In the genomic region with DNA sequence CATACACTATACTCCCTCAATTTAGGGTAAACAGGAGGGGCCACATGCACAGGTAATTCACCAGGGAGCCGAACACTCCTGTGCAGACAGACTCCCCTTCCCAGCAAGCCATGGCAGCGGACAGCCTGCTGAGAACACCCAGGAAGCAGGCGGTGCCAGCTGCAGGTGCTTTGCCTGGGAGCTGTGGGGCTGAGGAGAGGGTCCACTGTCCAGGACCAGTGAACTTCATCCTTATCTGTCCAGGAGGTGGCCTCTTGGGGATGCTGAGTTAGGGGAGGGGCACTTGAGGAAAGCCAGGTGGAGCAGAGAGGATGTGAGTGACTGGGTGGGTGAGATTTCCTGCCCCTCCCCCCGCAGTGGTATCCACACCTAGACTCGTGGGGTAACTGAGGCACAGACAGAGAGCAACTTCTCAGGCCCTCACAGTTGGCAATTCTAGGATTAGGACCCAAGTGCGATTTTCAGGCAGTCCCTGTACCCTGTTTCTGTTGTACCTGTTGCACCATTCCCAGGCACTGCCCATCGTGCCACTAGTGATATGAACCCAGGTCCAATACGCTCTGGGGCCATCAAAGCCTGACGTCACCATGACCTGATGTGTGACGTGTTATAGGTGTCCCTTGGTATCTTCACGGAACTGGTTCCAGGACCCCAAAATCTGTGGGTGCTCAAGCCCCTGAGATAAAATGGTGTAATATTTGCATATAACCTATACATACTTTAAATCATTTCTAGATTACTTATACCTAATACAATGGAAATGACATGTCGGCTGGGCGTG, we compare ENCODE assay signal across 7 cellular contexts. TPM values are rescaled to one million over a fixed set of nuclear protein-coding genes. Genes with fewer than 3 reads are reported as not detected.
A peak's percentile ranks its signal among the peaks of the same experiment; 100 is the strongest.
DNase-seq lines count a peak whose midpoint lies in the region; ATAC-seq and TF ChIP-seq lines count a peak whose summit lies in the region.

No MANE protein-coding gene starts in this region.

- peak overlapping the region; percentile 71; the same call in 1 of the 2 replicates for H3K9ac ChIP-seq in HCT116 (ENCODE audit: low read length)
- no peak overlapping the region for H3K9ac ChIP-seq in iPS-15b (ENCODE audit: low read depth, low read length)

- no peaks in the 10 kb centered on the region for H3K9me2 ChIP-seq in HCT116 (ENCODE audit: insufficient read depth)

- H3K27ac Mint-ChIP-seq in activated T-helper 1 cell treated with anti-CD3 and anti-CD28 coated beads, Interleukin-12 subunit alpha, Interleukin-12 subunit beta, Interleukin-2, Interleukin-4 antibody, amounts not matched to agents 30 ng/mL and 10 ng/mL and 1 ng/mL, durations not matched to agents 14 hours and 24 hours and 36 hours, result no peak overlapping the region
- H3K27ac Mint-ChIP-seq in stimulated activated naive B cell treated with anti-CD40 and anti-IgM and Interleukin-4, amounts not matched to agents 10 μg/mL and 1 μg/mL and 100 μg/mL, for 72 hours, result peak overlapping the region; percentile 99

- no peaks in the 10 kb centered on the region for H3K9me3 Mint-ChIP-seq in activated T-helper 1 cell treated with anti-CD3 and anti-CD28 coated beads, Interleukin-12 subunit alpha, Interleukin-12 subunit beta, Interleukin-2, Interleukin-4 antibody, amounts not matched to agents 30 ng/mL and 10 ng/mL and 1 ng/mL, durations not matched to agents 14 hours and 24 hours and 36 hours
- peaks cover 0 to 2% of the 10 kb centered on the region in 2 donors for H3K9me3 Mint-ChIP-seq in stimulated activated naive B cell treated with anti-CD40 and anti-IgM and Interleukin-4, amounts not matched to agents 10 μg/mL and 1 μg/mL and 100 μg/mL, for 72 hours

- POLR2A ChIA-PET in HCT116 (lab: Charles Lee), result interaction anchor here (0.7 to 1.7 kb wide), 9 partner anchors 12 to 235 kb away, joined by 3 to 7 read pairs (median 5); partner anchors contain the start of gene TMUB2

- no peak for DNase-seq in HCT116 (ENCODE audit: low read depth, low spot score)
- DNase-seq in activated T-helper 1 cell treated with anti-CD3 and anti-CD28 coated beads, Interleukin-12 subunit alpha, Interleukin-12 subunit beta, Interleukin-2, Interleukin-4 antibody, amounts not matched to agents 30 ng/mL and 10 ng/mL and 1 ng/mL, durations not matched to agents 14 hours and 24 hours and 36 hours (ENCODE audit: low spot score), result no peak
- DNase-seq in stimulated activated naive B cell treated with anti-CD40 and anti-IgM and Interleukin-4, amounts not matched to agents 10 μg/mL and 1 μg/mL and 100 μg/mL, for 72 hours, result no peak
- DNase-seq in SHP77 (lab: John Stamatoyannopoulos, UW), result no peak
- no peak for DNase-seq in DMS153 (lab: John Stamatoyannopoulos, UW)
- DNase-seq in NCI-H774 (lab: John Stamatoyannopoulos, UW), result no peak

- H3K27me3 Mint-ChIP-seq in activated T-helper 1 cell treated with anti-CD3 and anti-CD28 coated beads, Interleukin-12 subunit alpha, Interleukin-12 subunit beta, Interleukin-2, Interleukin-4 antibody, amounts not matched to agents 30 ng/mL and 10 ng/mL and 1 ng/mL, durations not matched to agents 14 hours and 24 hours and 36 hours (ENCODE audit: insufficient read depth), result peaks cover 3% of the 10 kb centered on the region
- H3K27me3 Mint-ChIP-seq in stimulated activated naive B cell treated with anti-CD40 and anti-IgM and Interleukin-4, amounts not matched to agents 10 μg/mL and 1 μg/mL and 100 μg/mL, for 72 hours, result peaks cover 0 to 11% of the 10 kb centered on the region in 2 donors

- H4K20me1 ChIP-seq in HCT116 (ENCODE audit: insufficient read depth), result no peaks in the 10 kb centered on the region

- peaks cover 4 to 18% of the 10 kb centered on the region in 2 experiments; a peak in 3 of 4 replicates for H3K4me1 ChIP-seq in HCT116 (ENCODE audit: control insufficient read depth in 1 of 2, insufficient read depth in 2 of 2, low read length in 2 of 2)
- peaks cover 5% of the 10 kb centered on the region for H3K4me1 ChIP-seq in iPS-15b (ENCODE audit: control insufficient read depth, insufficient read depth, low read length)

- RAD21 ChIA-PET in HCT116 (lab: Charles Lee; ENCODE audit: low non-redundant PET in 1 of 2, low total read pairs in 2 of 2, uncharacterized antibody in 2 of 2, unreplicated experiment in 2 of 2), result interaction anchor here in 1 of 2 experiments (0.6 kb wide), 1 partner anchor 262 kb away, joined by 4 read pairs; no protein-coding TSS in a partner anchor

- peaks cover 27% of the 10 kb centered on the region for H3K4me1 Mint-ChIP-seq in activated T-helper 1 cell treated with anti-CD3 and anti-CD28 coated beads, Interleukin-12 subunit alpha, Interleukin-12 subunit beta, Interleukin-2, Interleukin-4 antibody, amounts not matched to agents 30 ng/mL and 10 ng/mL and 1 ng/mL, durations not matched to agents 14 hours and 24 hours and 36 hours (ENCODE audit: low read depth)
- peaks cover 40 to 70% of the 10 kb centered on the region in 2 donors for H3K4me1 Mint-ChIP-seq in stimulated activated naive B cell treated with anti-CD40 and anti-IgM and Interleukin-4, amounts not matched to agents 10 μg/mL and 1 μg/mL and 100 μg/mL, for 72 hours

- peak overlapping the region; percentile 93 for H3K4me3 Mint-ChIP-seq in activated T-helper 1 cell treated with anti-CD3 and anti-CD28 coated beads, Interleukin-12 subunit alpha, Interleukin-12 subunit beta, Interleukin-2, Interleukin-4 antibody, amounts not matched to agents 30 ng/mL and 10 ng/mL and 1 ng/mL, durations not matched to agents 14 hours and 24 hours and 36 hours
- peak overlapping the region; percentile 88 to 92 for H3K4me3 Mint-ChIP-seq in stimulated activated naive B cell treated with anti-CD40 and anti-IgM and Interleukin-4, amounts not matched to agents 10 μg/mL and 1 μg/mL and 100 μg/mL, for 72 hours

- H3K27ac ChIP-seq in HCT116 (ENCODE audit: low read depth, low read length), result peak overlapping the region; percentile 7; the same call in 1 of the 2 replicates

- no peak overlapping the region for H2AFZ ChIP-seq in HCT116 (ENCODE audit: low read depth, low read length, poor library complexity, severe bottlenecking)

- TF ChIP-seq POLR2A in HCT116 (IDR thresholded peaks at IDR 0.05; ENCODE audit: borderline replicate concordance, extremely low read depth, insufficient read depth, insufficient read length), result no peak

- BruUV-seq in HCT116 (replicated peaks; lab: Mats Ljungman, UMichigan), result no TSS peak

- H3K9me3 ChIP-seq in HCT116 (ENCODE audit: control insufficient read depth in 1 of 2, insufficient read depth in 1 of 2, low read depth in 1 of 2, low read length in 2 of 2), result no peaks in the 10 kb centered on the region
- H3K9me3 ChIP-seq in iPS-15b (ENCODE audit: control insufficient read depth, insufficient read depth, low read length), result no peaks in the 10 kb centered on the region

- CTCF ChIA-PET in HCT116 (lab: Charles Lee), result interaction anchor here (1.0 to 3.3 kb wide), 14 partner anchors 13 to 402 kb away, joined by 3 to 19 read pairs (median 6); partner anchors contain the start of genes FAM171A2, SLC25A39 and TMUB2

- intact Hi-C loops in HCT116 (cut with micrococcal nuclease), result no loop called here
- intact Hi-C loops in activated T-helper 1 cell treated with anti-CD3 and anti-CD28 coated beads, Interleukin-12 subunit alpha, Interleukin-12 subunit beta, Interleukin-2, Interleukin-4 antibody, amounts not matched to agents 30 ng/mL and 10 ng/mL and 1 ng/mL, durations not matched to agents 14 hours and 24 hours and 36 hours (cut with micrococcal nuclease), result loop anchor here (5.0 kb wide), 1 partner anchor 224 kb away; the partner anchor contains the start of gene HDAC5

- H3K4me2 ChIP-seq in HCT116 (ENCODE audit: low read length), result peak overlapping the region; percentile 90

- no peak for ATAC-seq in HCT116
- ATAC-seq in stimulated activated naive B cell treated with anti-CD40 and anti-IgM and Interleukin-4, amounts not matched to agents 10 μg/mL and 1 μg/mL and 100 μg/mL, for 72 hours (replicated peaks), result no peak

- H3K36me3 ChIP-seq in HCT116 (ENCODE audit: control insufficient read depth in 1 of 2, insufficient read depth in 2 of 2, low read length in 2 of 2) (peaks cover 0 to 4% of the 10 kb centered on the region in 2 experiments; a peak in 1 of 4 replicates), iPS-15b (ENCODE audit: control insufficient read depth, insufficient read depth, low read length) (peaks cover 9% of the 10 kb centered on the region)

- no peak for TF ChIP-seq CTCF in HCT116 (IDR thresholded peaks at IDR 0.05 in 2 of 3, conservative IDR thresholded peaks at IDR 0.05 in 1 of 3; ENCODE audit: borderline replicate concordance in 1 of 3, insufficient read depth in 1 of 3, low read depth in 2 of 3, low read length in 2 of 3)

- H3K36me3 Mint-ChIP-seq in activated T-helper 1 cell treated with anti-CD3 and anti-CD28 coated beads, Interleukin-12 subunit alpha, Interleukin-12 subunit beta, Interleukin-2, Interleukin-4 antibody, amounts not matched to agents 30 ng/mL and 10 ng/mL and 1 ng/mL, durations not matched to agents 14 hours and 24 hours and 36 hours (ENCODE audit: low read depth), result peaks cover 4% of the 10 kb centered on the region
- H3K36me3 Mint-ChIP-seq in stimulated activated naive B cell treated with anti-CD40 and anti-IgM and Interleukin-4, amounts not matched to agents 10 μg/mL and 1 μg/mL and 100 μg/mL, for 72 hours, result peaks cover 21 to 31% of the 10 kb centered on the region in 2 donors

- peak overlapping the region; percentile 74 to 97 for H3K4me3 ChIP-seq in HCT116 (replicated peaks in 1 of 2; ENCODE audit: low read depth in 1 of 2, low read length in 2 of 2)
- peak overlapping the region; percentile 96 for H3K4me3 ChIP-seq in iPS-15b (ENCODE audit: low read depth, low read length)

- H3K27me3 ChIP-seq in HCT116 (ENCODE audit: insufficient read depth, low read length) (no peaks in the 10 kb centered on the region), iPS-15b (ENCODE audit: control insufficient read depth, insufficient read depth, low read length) (peaks cover 4% of the 10 kb centered on the region)

- no peaks in the 10 kb centered on the region for H3K79me2 ChIP-seq in HCT116 (ENCODE audit: insufficient read depth, low read length)

- no peak for TF ChIP-seq RAD21 in HCT116 (IDR thresholded peaks at IDR 0.05; ENCODE audit: low read depth)

RNA-seq across cellular contexts. Expression of gene GRN, which starts 1.2 kb away (rescaled TPM):
- total RNA-seq in HCT116 (2021; ENCODE audit: unreplicated experiment), result 206 TPM
- polyA plus RNA-seq in HCT116 (2012), result 276 and 326 TPM in 2 replicates
- total RNA-seq in activated T-helper 1 cell treated with anti-CD3 and anti-CD28 coated beads, Interleukin-12 subunit alpha, Interleukin-12 subunit beta, Interleukin-2, Interleukin-4 antibody, amounts not matched to agents 30 ng/mL and 10 ng/mL and 1 ng/mL, durations not matched to agents 14 hours and 24 hours and 36 hours, result 32.7 and 42.9 TPM in 2 replicates

RNA-seq across cellular contexts. Expression of gene FAM171A2, which starts 17.4 kb away (rescaled TPM):
- 18.0 TPM for total RNA-seq in HCT116 (2021; ENCODE audit: unreplicated experiment)
- 12.5 and 12.7 TPM in 2 replicates for polyA plus RNA-seq in HCT116 (2012)
- total RNA-seq in activated T-helper 1 cell treated with anti-CD3 and anti-CD28 coated beads, Interleukin-12 subunit alpha, Interleukin-12 subunit beta, Interleukin-2, Interleukin-4 antibody, amounts not matched to agents 30 ng/mL and 10 ng/mL and 1 ng/mL, durations not matched to agents 14 hours and 24 hours and 36 hours, result 0.10 and 0.29 TPM in 2 replicates

RNA-seq across cellular contexts. Expression of gene SLC25A39, which starts 21.6 kb away (rescaled TPM):
- total RNA-seq in HCT116 (2021; ENCODE audit: unreplicated experiment), result 326 TPM
- 372 and 379 TPM in 2 replicates for polyA plus RNA-seq in HCT116 (2012)
- 169 and 180 TPM in 2 replicates for total RNA-seq in activated T-helper 1 cell treated with anti-CD3 and anti-CD28 coated beads, Interleukin-12 subunit alpha, Interleukin-12 subunit beta, Interleukin-2, Interleukin-4 antibody, amounts not matched to agents 30 ng/mL and 10 ng/mL and 1 ng/mL, durations not matched to agents 14 hours and 24 hours and 36 hours

RNA-seq across cellular contexts. Expression of gene RUNDC3A, which starts 37.9 kb away (rescaled TPM):
- 0.61 TPM for total RNA-seq in HCT116 (2021; ENCODE audit: unreplicated experiment)
- polyA plus RNA-seq in HCT116 (2012), result 0.72 and 1.3 TPM in 2 replicates
- total RNA-seq in activated T-helper 1 cell treated with anti-CD3 and anti-CD28 coated beads, Interleukin-12 subunit alpha, Interleukin-12 subunit beta, Interleukin-2, Interleukin-4 antibody, amounts not matched to agents 30 ng/mL and 10 ng/mL and 1 ng/mL, durations not matched to agents 14 hours and 24 hours and 36 hours, result 0.13 and 0.22 TPM in 2 replicates

RNA-seq across cellular contexts. Expression of gene ITGA2B, which starts 43.2 kb away (rescaled TPM):
- total RNA-seq in HCT116 (2021; ENCODE audit: unreplicated experiment), result 7.6 TPM
- polyA plus RNA-seq in HCT116 (2012), result 4.9 and 6.5 TPM in 2 replicates
- 0.44 and 0.71 TPM in 2 replicates for total RNA-seq in activated T-helper 1 cell treated with anti-CD3 and anti-CD28 coated beads, Interleukin-12 subunit alpha, Interleukin-12 subunit beta, Interleukin-2, Interleukin-4 antibody, amounts not matched to agents 30 ng/mL and 10 ng/mL and 1 ng/mL, durations not matched to agents 14 hours and 24 hours and 36 hours

Comparison
In these comparisons a context has a peak if more than half of its experiments do, and no peak if none do; other contexts are left out.
1. RNA of gene FAM171A2, which starts 17.4 kb away (total RNA-seq): 18.0 TPM in HCT116 (single experiment); 0.10 to 0.29 TPM in activated T-helper 1 cell treated with anti-CD3 and anti-CD28 coated beads, Interleukin-12 subunit alpha, Interleukin-12 subunit beta, Interleukin-2, Interleukin-4 antibody, amounts not matched to agents 30 ng/mL and 10 ng/mL and 1 ng/mL, durations not matched to agents 14 hours and 24 hours and 36 hours; every median in the first group is over 10 times any median in the second.